ENCODE assay signal across 13 cellular contexts in the genomic region with DNA sequence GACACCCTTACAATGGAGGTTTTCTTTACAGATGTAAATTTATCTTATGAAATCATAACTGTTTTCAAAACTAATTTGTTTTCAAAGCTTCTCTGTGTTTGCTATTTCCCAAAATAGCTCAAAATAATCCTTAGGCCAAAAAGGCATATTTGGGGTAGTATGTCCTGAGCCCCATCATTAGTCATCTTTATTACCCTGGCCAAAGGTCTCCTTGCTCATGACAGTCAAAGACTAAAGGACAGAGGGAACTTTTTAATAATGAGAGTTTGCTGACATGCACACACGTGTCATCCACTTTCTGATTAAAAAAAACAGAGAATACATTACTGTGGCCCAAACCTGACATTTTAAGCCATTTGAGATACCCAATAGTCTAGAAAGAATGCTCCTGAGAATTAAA.
"Had no signal": no experiment of that assay in that cellular context is flagged by ENCODE, and none has a peak within 500 bp of the region (broad histone marks: within the 10 kb centered on the region; RNA-seq: fewer than 3 reads in every experiment).

No MANE protein-coding gene starts in this region.

- ATAC-seq: activated CD4-positive, CD25-positive, alpha-beta regulatory T cell treated with anti-CD3 and anti-CD28 coated beads, Interleukin-2, amount 50 U/mL, for 24 hours; activated T-helper 17 cell treated with anti-CD3 and anti-CD28 coated beads, Interleukin-2, amount 50 U/mL, for 72 hours; left cardiac atrium; lower lobe of right lung; stimulated activated memory B cell treated with anti-CD40 and anti-IgM and Interleukin-4, amounts not matched to agents 10 μg/mL and 1 μg/mL and 100 μg/mL, for 72 hours had no signal

- H3K36me3 ChIP-seq: lower lobe of right lung, thyroid gland had no signal

- FAIRE-seq: urothelium cell line had no signal

- H3K27me3 ChIP-seq: thyroid gland had no signal

- DNase-seq: activated CD4-positive, alpha-beta T cell treated with anti-CD3 and anti-CD28 coated beads, Interleukin-2, amount 50 U/mL, for 1 hour; activated naive CD4-positive, alpha-beta T cell treated with Interleukin-2 at 50 U/mL for 16 hours; aorta; cortex of kidney; effector CD8-positive, alpha-beta T cell; left cardiac atrium; lower lobe of right lung; stimulated activated CD4-positive, alpha-beta T cell treated with anti-CD3 and anti-CD28 coated beads, Interleukin-2, amount 100 ng/mL, for 48 hours; thyroid gland had no signal

- H3K4me3 ChIP-seq: lower lobe of right lung, thyroid gland had no signal

- H3K27ac ChIP-seq: lower lobe of right lung, thyroid gland had no signal

- H3K9me3 ChIP-seq: lower lobe of right lung, thyroid gland had no signal
